In the genomic region with DNA sequence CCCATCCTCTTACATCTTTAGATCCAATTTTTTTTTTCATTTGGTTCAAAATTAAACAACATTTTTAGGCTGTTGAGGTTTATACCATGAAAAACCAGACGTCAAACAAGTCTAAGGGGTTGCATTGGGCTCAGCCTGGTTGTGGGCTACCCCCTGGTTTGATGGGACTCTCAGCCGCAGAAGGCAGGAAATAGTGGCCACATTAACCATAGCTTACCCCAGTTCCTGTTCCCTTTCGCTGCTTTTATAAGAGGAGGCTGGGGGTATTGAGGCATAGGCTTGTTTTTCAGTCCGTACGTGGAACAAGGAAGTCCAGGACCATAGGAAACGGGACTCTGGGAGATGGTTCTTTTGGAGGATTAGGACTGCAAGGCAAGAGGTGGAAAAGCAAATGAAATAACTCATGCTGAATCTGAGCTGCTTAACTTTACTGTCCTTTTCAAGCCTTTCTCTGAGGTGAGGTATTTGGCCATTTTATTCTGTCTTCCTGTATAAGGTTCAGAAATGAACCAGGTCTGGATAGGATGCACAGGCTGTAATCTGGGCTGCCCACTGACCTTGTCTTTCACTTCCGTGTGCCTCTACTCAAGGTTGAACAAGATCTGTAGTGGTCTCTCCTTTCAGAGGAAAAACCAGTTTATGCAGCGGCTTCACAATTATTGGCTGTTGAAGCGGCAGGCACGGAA, we compare ENCODE assay signal across 11 cellular contexts. TPM values are rescaled to one million over a fixed set of nuclear protein-coding genes. Genes with fewer than 3 reads are reported as not detected.
DNase-seq lines count a peak whose midpoint lies in the region; ATAC-seq and TF ChIP-seq lines count a peak whose summit lies in the region.
"Had no signal": no experiment of that assay in that cellular context is flagged by ENCODE, and none has a peak within 500 bp of the region (broad histone marks: within the 10 kb centered on the region; RNA-seq: fewer than 3 reads in every experiment).

No MANE protein-coding gene starts in this region.

- TF ChIP-seq CTCF in CD14-positive monocyte (IDR thresholded peaks at IDR 0.05) (no peak), HL-60 (IDR thresholded peaks at IDR 0.05; ENCODE audit: insufficient read depth, low read length) (no peak)

- H3K4me3 Mint-ChIP-seq in CD14-positive monocyte (peak overlapping the region; percentile 3 to 43), immature natural killer cell (peak overlapping the region; percentile 79 to 91 (median 86))

- intact Hi-C loops in CD14-positive monocyte (cut with micrococcal nuclease) = no loop called here

- H3K4me1 Mint-ChIP-seq in CD14-positive monocyte = peaks cover 33% of the 10 kb centered on the region
- H3K4me1 Mint-ChIP-seq in immature natural killer cell = peaks cover 57 to 67% of the 10 kb centered on the region in 2 donors

- no peak overlapping the region for H3K27ac ChIP-seq in HL-60 (replicated peaks)
- H3K27ac ChIP-seq: prostate gland, stomach had no signal

- H3K9me3 Mint-ChIP-seq in CD14-positive monocyte (peaks cover 0 to 5% (median 3%) of the 10 kb centered on the region in 7 donors), immature natural killer cell (peaks cover 0 to 3% (median 0%) of the 10 kb centered on the region in 6 donors)

- DNase-seq in CD14-positive monocyte (ENCODE audit: low spot score) = no peak
- peak; percentile 63 to 82 for DNase-seq in HL-60 (ENCODE audit: low read depth in 1 of 2, low spot score in 1 of 2)
- peak; percentile 38 for DNase-seq in activated CD4-positive, alpha-beta T cell treated with anti-CD3 and anti-CD28 coated beads, Interleukin-2, amount 50 U/mL, for 1 hour
- DNase-seq in immature natural killer cell = peak; percentile 83 to 85 (median 85)
- DNase-seq in DMS53 treated with DMSO at 0.1 percent for 48 hours (lab: John Stamatoyannopoulos, UW; ENCODE audit: unreplicated experiment) = no peak
- no peak for DNase-seq in NCI-H1417 (lab: John Stamatoyannopoulos, UW)
- DNase-seq: stomach had no signal

- peak overlapping the region in 4 of 7 donors; percentile 24 to 71 (median 54) for H3K27ac Mint-ChIP-seq in CD14-positive monocyte
- H3K27ac Mint-ChIP-seq in immature natural killer cell = peak overlapping the region; percentile 80 to 93 (median 87)

- H3K36me3 Mint-ChIP-seq in CD14-positive monocyte = peaks cover 65 to 87% of the 10 kb centered on the region in 2 donors
- H3K36me3 Mint-ChIP-seq in immature natural killer cell = peaks cover 41 to 63% (median 45%) of the 10 kb centered on the region in 3 donors

- no peak overlapping the region for H3K4me3 ChIP-seq in HL-60 (replicated peaks; ENCODE audit: insufficient read depth, low read length)
- H3K4me3 ChIP-seq: prostate gland, stomach had no signal

- H3K27me3 ChIP-seq in HL-60 (ENCODE audit: insufficient read depth, poor library complexity, severe bottlenecking) = no peaks in the 10 kb centered on the region
- H3K27me3 ChIP-seq: stomach had no signal

- peaks cover 0 to 2% (median 0%) of the 10 kb centered on the region in 3 donors for H3K27me3 Mint-ChIP-seq in CD14-positive monocyte (ENCODE audit: low read depth in 3 of 3)
- H3K27me3 Mint-ChIP-seq in immature natural killer cell (ENCODE audit: low read depth in 3 of 3) = peaks cover 1 to 9% (median 8%) of the 10 kb centered on the region in 3 donors

- ATAC-seq in GM21717 (IDR thresholded peaks at IDR 0.05; ENCODE audit: unreplicated experiment) (no peak), HG03521 (IDR thresholded peaks at IDR 0.05; ENCODE audit: unreplicated experiment) (no peak)
- ATAC-seq: Panc1 had no signal

RNA-seq across cellular contexts. Expression of a gene that starts 7.7 kb away (rescaled TPM):
- polyA plus RNA-seq in CD14-positive monocyte (1 to 10 TPM; 1.1 to 1.3 TPM), immature natural killer cell (10 to 100 TPM in 1 of 3 donors, 1 to 10 TPM in 2; 3.0 to 13.7 (median 4.1) TPM)

Comparison
In these comparisons a context has a peak if more than half of its experiments do, and no peak if none do; other contexts are left out.
1. DNase-seq: peak in HL-60 (2 of 2), activated CD4-positive, alpha-beta T cell treated with anti-CD3 and anti-CD28 coated beads, Interleukin-2, amount 50 U/mL, for 1 hour (single experiment) and immature natural killer cell (3 of 3); none in CD14-positive monocyte (single experiment), DMS53 treated with DMSO at 0.1 percent for 48 hours (single experiment) and NCI-H1417 (0 of 3).